17 cellular contexts compared by ENCODE assay signal in genomic region chr1:30321996-30322858, GRCh38.
"Had no signal": no experiment of that assay in that cellular context is flagged by ENCODE, and none has a peak within 500 bp of the region (broad histone marks: within the 10 kb centered on the region; RNA-seq: fewer than 3 reads in every experiment).

No MANE protein-coding gene starts in this region.

- H3K36me3 Mint-ChIP-seq: activated naive CD4-positive, alpha-beta T cell treated with anti-CD3 and anti-CD28 coated beads, Interleukin-2, amount 50 U/mL, for 72 hours; stimulated activated naive B cell treated with anti-CD40 and anti-IgM and Interleukin-4, amounts not matched to agents 10 μg/mL and 1 μg/mL and 100 μg/mL, for 72 hours; WTC11 had no signal

- H3K9me3 Mint-ChIP-seq: activated naive CD4-positive, alpha-beta T cell treated with anti-CD3 and anti-CD28 coated beads, Interleukin-2, amount 50 U/mL, for 72 hours; activated T-helper 1 cell treated with anti-CD3 and anti-CD28 coated beads, Interleukin-12 subunit alpha, Interleukin-12 subunit beta, Interleukin-2, Interleukin-4 antibody, amounts not matched to agents 30 ng/mL and 10 ng/mL and 1 ng/mL, durations not matched to agents 14 hours and 24 hours and 36 hours; stimulated activated naive B cell treated with anti-CD40 and anti-IgM and Interleukin-4, amounts not matched to agents 10 μg/mL and 1 μg/mL and 100 μg/mL, for 72 hours had no signal

- H3K27ac Mint-ChIP-seq: activated CD4-positive, alpha-beta T cell treated with anti-CD3 and anti-CD28 coated beads for 36 hours; activated CD8-positive, alpha-beta T cell treated with anti-CD3 and anti-CD28 coated beads, Interleukin-2, amount 10 ng/mL, durations not matched to agents 7 days and 5 days; activated T-helper 1 cell treated with anti-CD3 and anti-CD28 coated beads, Interleukin-12 subunit alpha, Interleukin-12 subunit beta, Interleukin-2, Interleukin-4 antibody, amounts not matched to agents 30 ng/mL and 10 ng/mL and 1 ng/mL, durations not matched to agents 14 hours and 24 hours and 36 hours; stimulated activated naive B cell treated with anti-CD40 and anti-IgM and Interleukin-4, amounts not matched to agents 10 μg/mL and 1 μg/mL and 100 μg/mL, for 72 hours; WTC11 had no signal

- H3K4me1 ChIP-seq: adrenal gland, foreskin keratinocyte, pancreas, sigmoid colon, spleen had no signal

- H3K27ac ChIP-seq: foreskin keratinocyte, pancreas, sigmoid colon, SK-N-MC, spleen had no signal

- H3K4me3 ChIP-seq: adrenal gland, lung, pancreas, sigmoid colon, SK-N-MC, spleen had no signal

- DNase-seq: activated CD4-positive, alpha-beta T cell treated with anti-CD3 and anti-CD28 coated beads for 36 hours; activated CD8-positive, alpha-beta T cell treated with anti-CD3 and anti-CD28 coated beads, Interleukin-2, amount 10 ng/mL, durations not matched to agents 7 days and 5 days; activated gamma-delta T cell treated with Interleukin-2 at 50 U/mL for 16 hours; foreskin keratinocyte; hippocampal formation; sigmoid colon; spleen; stimulated activated CD4-positive, alpha-beta T cell treated with anti-CD3 and anti-CD28 coated beads, Interleukin-4, amount 100 ng/mL, for 4 hours; stimulated activated naive B cell treated with anti-CD40 and anti-IgM and Interleukin-4, amounts not matched to agents 10 μg/mL and 1 μg/mL and 100 μg/mL, for 72 hours had no signal

- H3K9me3 ChIP-seq: adrenal gland, pancreas, sigmoid colon, spleen had no signal

- H3K4me3 Mint-ChIP-seq: activated CD4-positive, alpha-beta T cell treated with anti-CD3 and anti-CD28 coated beads for 36 hours; activated CD8-positive, alpha-beta T cell treated with anti-CD3 and anti-CD28 coated beads, Interleukin-2, amount 10 ng/mL, durations not matched to agents 7 days and 5 days; activated T-helper 1 cell treated with anti-CD3 and anti-CD28 coated beads, Interleukin-12 subunit alpha, Interleukin-12 subunit beta, Interleukin-2, Interleukin-4 antibody, amounts not matched to agents 30 ng/mL and 10 ng/mL and 1 ng/mL, durations not matched to agents 14 hours and 24 hours and 36 hours; stimulated activated naive B cell treated with anti-CD40 and anti-IgM and Interleukin-4, amounts not matched to agents 10 μg/mL and 1 μg/mL and 100 μg/mL, for 72 hours; WTC11 had no signal

- H3K4me1 Mint-ChIP-seq: activated CD4-positive, alpha-beta T cell treated with anti-CD3 and anti-CD28 coated beads for 36 hours; stimulated activated naive B cell treated with anti-CD40 and anti-IgM and Interleukin-4, amounts not matched to agents 10 μg/mL and 1 μg/mL and 100 μg/mL, for 72 hours had no signal

- FAIRE-seq: pancreas, urothelium cell line had no signal

- H3K36me3 ChIP-seq: adrenal gland, pancreas, sigmoid colon, spleen had no signal

- H3K27me3 ChIP-seq: adrenal gland, pancreas had no signal
